In the genomic region with DNA sequence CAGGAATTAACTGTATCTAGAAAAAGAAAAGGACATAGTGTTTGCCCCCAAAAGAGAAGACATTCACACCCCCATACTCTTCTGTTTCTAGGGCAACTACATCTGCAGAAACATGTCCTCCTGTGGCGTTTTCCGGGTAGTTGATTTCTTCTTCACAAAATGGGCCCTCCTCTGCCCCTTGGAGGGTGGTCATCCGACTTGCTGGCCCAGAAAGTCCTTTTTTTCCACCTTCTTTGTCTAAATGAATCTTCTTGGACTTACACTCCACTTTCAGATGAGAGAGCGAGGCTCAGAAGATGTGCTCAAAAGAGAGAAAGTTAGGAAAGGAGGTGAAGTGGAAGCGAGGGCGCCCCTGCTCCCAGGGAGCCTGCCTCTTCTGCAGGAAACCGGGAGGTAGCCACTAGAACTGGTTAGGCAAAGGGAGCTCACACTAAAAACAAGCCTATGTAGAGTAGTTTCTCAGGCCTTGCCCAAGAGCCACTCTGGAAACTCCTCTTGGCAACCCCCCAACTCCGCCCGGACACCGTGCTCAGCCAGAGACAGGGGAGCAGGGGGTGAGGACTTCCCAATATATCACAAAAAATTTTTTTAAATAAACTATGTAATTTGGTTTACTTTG, we compare ENCODE assay signal across 19 cellular contexts. TPM values are rescaled to one million over a fixed set of nuclear protein-coding genes. Genes with fewer than 3 reads are reported as not detected.
A peak's percentile ranks its signal among the peaks of the same experiment; 100 is the strongest.
DNase-seq lines count a peak whose midpoint lies in the region; ATAC-seq and TF ChIP-seq lines count a peak whose summit lies in the region.
"Had no signal": no experiment of that assay in that cellular context is flagged by ENCODE, and none has a peak within 500 bp of the region (broad histone marks: within the 10 kb centered on the region; RNA-seq: fewer than 3 reads in every experiment).

No MANE protein-coding gene starts in this region.

- WGBS in ovary, 3 donors = 58 to 65% (median 61%) methylated on average over 10 of the region's 10 CpGs

- H3K4me1 Mint-ChIP-seq in activated naive CD8-positive, alpha-beta T cell treated with anti-CD3 and anti-CD28 coated beads, Interleukin-2, amount 10 ng/mL, durations not matched to agents 7 days and 5 days = peaks cover 16% of the 10 kb centered on the region
- H3K4me1 Mint-ChIP-seq in activated naive CD8-positive, alpha-beta T cell treated with anti-CD3 and anti-CD28 coated beads, Interleukin-2, amount 50 U/mL, for 24 hours = peaks cover 24% of the 10 kb centered on the region
- peaks cover 40% of the 10 kb centered on the region for H3K4me1 Mint-ChIP-seq in neural progenitor cell
- peaks cover 6 to 41% (median 22%) of the 10 kb centered on the region in 3 donors for H3K4me1 Mint-ChIP-seq in CD8-positive, alpha-beta memory T cell

- CTCF ChIA-PET in CD8-positive, alpha-beta memory T cell (lab: Charles Lee) = no interaction called here

- no peaks in the 10 kb centered on the region for H3K36me3 ChIP-seq in neural progenitor cell
- no peaks in the 10 kb centered on the region for H3K36me3 ChIP-seq in CD8-positive, alpha-beta memory T cell (ENCODE audit: insufficient read depth, low read length)
- no peaks in the 10 kb centered on the region for H3K36me3 ChIP-seq in ovary
- H3K36me3 ChIP-seq: MG63 had no signal

- H3K27me3 Mint-ChIP-seq in activated naive CD8-positive, alpha-beta T cell treated with anti-CD3 and anti-CD28 coated beads, Interleukin-2, amount 10 ng/mL, durations not matched to agents 7 days and 5 days = peaks cover 85% of the 10 kb centered on the region
- peaks cover 82% of the 10 kb centered on the region for H3K27me3 Mint-ChIP-seq in activated naive CD8-positive, alpha-beta T cell treated with anti-CD3 and anti-CD28 coated beads, Interleukin-2, amount 50 U/mL, for 24 hours
- H3K27me3 Mint-ChIP-seq in neural progenitor cell (ENCODE audit: insufficient read depth, low read depth) = peaks cover 81% of the 10 kb centered on the region
- peaks cover 33 to 73% of the 10 kb centered on the region in 2 donors for H3K27me3 Mint-ChIP-seq in CD8-positive, alpha-beta memory T cell

- no peak for TF ChIP-seq EP300 in ovary (IDR thresholded peaks at IDR 0.05)

- POLR2A ChIA-PET in activated naive CD8-positive, alpha-beta T cell treated with anti-CD3 and anti-CD28 coated beads, Interleukin-2, amount 10 ng/mL, durations not matched to agents 7 days and 5 days (lab: Charles Lee) = no interaction called here
- POLR2A ChIA-PET in CD8-positive, alpha-beta memory T cell (lab: Charles Lee) = no interaction called here

- peaks cover 75% of the 10 kb centered on the region for H3F3A ChIP-seq in neural progenitor cell (ENCODE audit: low read depth)

- ATAC-seq in activated naive CD8-positive, alpha-beta T cell treated with anti-CD3 and anti-CD28 coated beads, Interleukin-2, amount 10 ng/mL, durations not matched to agents 7 days and 5 days (ENCODE audit: low read depth) = no peak
- ATAC-seq in activated naive CD8-positive, alpha-beta T cell treated with anti-CD3 and anti-CD28 coated beads, Interleukin-2, amount 50 U/mL, for 24 hours = no peak
- no peak for ATAC-seq in HG03521 (IDR thresholded peaks at IDR 0.05; ENCODE audit: unreplicated experiment)
- ATAC-seq: GM12878, HepG2, PC-3 had no signal

- H3K27me3 ChIP-seq in neural progenitor cell (peaks cover 100% of the 10 kb centered on the region), ovary (no peaks in the 10 kb centered on the region)
- H3K27me3 ChIP-seq in CD8-positive, alpha-beta memory T cell (ENCODE audit: insufficient read depth, low read length, poor library complexity, severe bottlenecking) = peaks cover 21% of the 10 kb centered on the region

- H4K20me1 ChIP-seq in neural progenitor cell (ENCODE audit: low read depth) = peaks cover 81% of the 10 kb centered on the region

- no peak overlapping the region for H2AFZ ChIP-seq in neural progenitor cell (replicated peaks)

- H3K9me3 ChIP-seq in neural progenitor cell (ENCODE audit: low read depth) = no peaks in the 10 kb centered on the region
- H3K9me3 ChIP-seq in CD8-positive, alpha-beta memory T cell (ENCODE audit: low read length) = no peaks in the 10 kb centered on the region
- peaks cover 0 to 9% of the 10 kb centered on the region in 2 donors for H3K9me3 ChIP-seq in ovary
- H3K9me3 ChIP-seq: Caco-2, MG63 had no signal

- H3K36me3 Mint-ChIP-seq in activated naive CD8-positive, alpha-beta T cell treated with anti-CD3 and anti-CD28 coated beads, Interleukin-2, amount 10 ng/mL, durations not matched to agents 7 days and 5 days = peaks cover 1% of the 10 kb centered on the region
- H3K36me3 Mint-ChIP-seq in activated naive CD8-positive, alpha-beta T cell treated with anti-CD3 and anti-CD28 coated beads, Interleukin-2, amount 50 U/mL, for 24 hours (ENCODE audit: low read depth) = no peaks in the 10 kb centered on the region
- no peaks in the 10 kb centered on the region for H3K36me3 Mint-ChIP-seq in neural progenitor cell
- H3K36me3 Mint-ChIP-seq in CD8-positive, alpha-beta memory T cell = no peaks in the 10 kb centered on the region

- H3K4me3 ChIP-seq in neural progenitor cell (peak overlapping the region; percentile 42), ovary (no peak overlapping the region)
- H3K4me3 ChIP-seq in CD8-positive, alpha-beta memory T cell (ENCODE audit: low read length) = no peak overlapping the region
- H3K4me3 ChIP-seq: MG63 had no signal

- intact Hi-C loops in ovary (cut with DNase I) = no loop called here

- H3K4me2 ChIP-seq in neural progenitor cell = peak overlapping the region; percentile 99

- TF ChIP-seq CTCF in neural progenitor cell (IDR thresholded peaks at IDR 0.05) = no peak
- no peak for TF ChIP-seq CTCF in ovary (IDR thresholded peaks at IDR 0.05)

- no peak for DNase-seq in activated naive CD8-positive, alpha-beta T cell treated with anti-CD3 and anti-CD28 coated beads, Interleukin-2, amount 10 ng/mL, durations not matched to agents 7 days and 5 days
- DNase-seq in activated naive CD8-positive, alpha-beta T cell treated with anti-CD3 and anti-CD28 coated beads, Interleukin-2, amount 50 U/mL, for 24 hours = no peak
- DNase-seq in ecto neural progenitor cell (ENCODE audit: low spot score) = peak; percentile 45
- peak; percentile 43 for DNase-seq in neural progenitor cell (ENCODE audit: low spot score)
- no peak for DNase-seq in erythroblast (lab: John Stamatoyannopoulos, UW)
- DNase-seq in CD8-positive, alpha-beta memory T cell = no peak
- no peak for DNase-seq in ovary
- DNase-seq: DMS53, HFFc6, MG63, NCI-H1092 treated with DMSO at 0.1 percent for 48 hours, NCI-H1694 treated with DMSO at 0.1 percent for 48 hours, NCI-H446, PC-3 had no signal

- TF ChIP-seq POLR2A in erythroblast (IDR thresholded peaks at IDR 0.05; ENCODE audit: low read length) = no peak
- no peak for TF ChIP-seq POLR2A in ovary (IDR thresholded peaks at IDR 0.05)

- peak overlapping the region; percentile 39 for H3K4me3 Mint-ChIP-seq in activated naive CD8-positive, alpha-beta T cell treated with anti-CD3 and anti-CD28 coated beads, Interleukin-2, amount 10 ng/mL, durations not matched to agents 7 days and 5 days
- H3K4me3 Mint-ChIP-seq in activated naive CD8-positive, alpha-beta T cell treated with anti-CD3 and anti-CD28 coated beads, Interleukin-2, amount 50 U/mL, for 24 hours = no peak overlapping the region
- H3K4me3 Mint-ChIP-seq in neural progenitor cell = peak overlapping the region; percentile 59
- H3K4me3 Mint-ChIP-seq in CD8-positive, alpha-beta memory T cell = no peak overlapping the region
- H3K4me3 Mint-ChIP-seq: HFFc6 had no signal

- H3K9ac ChIP-seq in neural progenitor cell = no peak overlapping the region

- peaks cover 74% of the 10 kb centered on the region for H3K4me1 ChIP-seq in neural progenitor cell
- H3K4me1 ChIP-seq in CD8-positive, alpha-beta memory T cell (ENCODE audit: insufficient read depth, low read length) = no peaks in the 10 kb centered on the region
- H3K4me1 ChIP-seq in ovary (ENCODE audit: insufficient read depth) = peaks cover 2% of the 10 kb centered on the region

- no peaks in the 10 kb centered on the region for H3K9me3 Mint-ChIP-seq in activated naive CD8-positive, alpha-beta T cell treated with anti-CD3 and anti-CD28 coated beads, Interleukin-2, amount 10 ng/mL, durations not matched to agents 7 days and 5 days
- H3K9me3 Mint-ChIP-seq in activated naive CD8-positive, alpha-beta T cell treated with anti-CD3 and anti-CD28 coated beads, Interleukin-2, amount 50 U/mL, for 24 hours = no peaks in the 10 kb centered on the region
- H3K9me3 Mint-ChIP-seq in neural progenitor cell = peaks cover 8% of the 10 kb centered on the region
- H3K9me3 Mint-ChIP-seq in CD8-positive, alpha-beta memory T cell = no peaks in the 10 kb centered on the region
- H3K9me3 Mint-ChIP-seq: HFFc6 had no signal

- peaks cover 99% of the 10 kb centered on the region for H3K79me2 ChIP-seq in neural progenitor cell (ENCODE audit: low read depth)

- no peak overlapping the region for H3K27ac Mint-ChIP-seq in activated naive CD8-positive, alpha-beta T cell treated with anti-CD3 and anti-CD28 coated beads, Interleukin-2, amount 10 ng/mL, durations not matched to agents 7 days and 5 days
- H3K27ac Mint-ChIP-seq in activated naive CD8-positive, alpha-beta T cell treated with anti-CD3 and anti-CD28 coated beads, Interleukin-2, amount 50 U/mL, for 24 hours = no peak overlapping the region
- no peak overlapping the region for H3K27ac Mint-ChIP-seq in neural progenitor cell
- H3K27ac Mint-ChIP-seq in CD8-positive, alpha-beta memory T cell = no peak overlapping the region
- H3K27ac Mint-ChIP-seq: HFFc6 had no signal

- H3K27ac ChIP-seq in neural progenitor cell = no peak overlapping the region
- no peak overlapping the region for H3K27ac ChIP-seq in CD8-positive, alpha-beta memory T cell (ENCODE audit: low read depth, low read length)
- H3K27ac ChIP-seq in ovary = no peak overlapping the region
- H3K27ac ChIP-seq: C4-2B had no signal

RNA-seq across cellular contexts. Expression of gene SIX3, which starts 10.2 kb away (rescaled TPM):
- not detected for total RNA-seq in activated naive CD8-positive, alpha-beta T cell treated with anti-CD3 and anti-CD28 coated beads, Interleukin-2, amount 10 ng/mL, durations not matched to agents 7 days and 5 days
- 14.5 and 28.8 TPM in 2 replicates for total RNA-seq in neural progenitor cell (ENCODE audit: low replicate concordance)
- total RNA-seq in CD8-positive, alpha-beta memory T cell = not detected
- polyA plus RNA-seq in CD8-positive, alpha-beta memory T cell = not detected
- total RNA-seq in ovary = not detected
- polyA plus RNA-seq in ovary = not detected
- total RNA-seq: Caco-2, HepG2, HFFc6 had no signal
- polyA plus RNA-seq: HepG2 had no signal

Comparison
In these comparisons a context has a peak if more than half of its experiments do, and no peak if none do; other contexts are left out.
1. H3K4me3 Mint-ChIP-seq: peak in activated naive CD8-positive, alpha-beta T cell treated with anti-CD3 and anti-CD28 coated beads, Interleukin-2, amount 10 ng/mL, durations not matched to agents 7 days and 5 days (single experiment) and neural progenitor cell (single experiment); none in activated naive CD8-positive, alpha-beta T cell treated with anti-CD3 and anti-CD28 coated beads, Interleukin-2, amount 50 U/mL, for 24 hours (single experiment) and CD8-positive, alpha-beta memory T cell (0 of 7).
2. DNase-seq: peak in ecto neural progenitor cell (single experiment) and neural progenitor cell (single experiment); none in activated naive CD8-positive, alpha-beta T cell treated with anti-CD3 and anti-CD28 coated beads, Interleukin-2, amount 10 ng/mL, durations not matched to agents 7 days and 5 days (single experiment), activated naive CD8-positive, alpha-beta T cell treated with anti-CD3 and anti-CD28 coated beads, Interleukin-2, amount 50 U/mL, for 24 hours (single experiment), erythroblast (0 of 2), CD8-positive, alpha-beta memory T cell (0 of 5) and ovary (0 of 5).
3. RNA of gene SIX3, which starts 10.2 kb away (total RNA-seq): 14.5 to 28.8 TPM in neural progenitor cell; not detected in CD8-positive, alpha-beta memory T cell, not detected in activated naive CD8-positive, alpha-beta T cell treated with anti-CD3 and anti-CD28 coated beads, Interleukin-2, amount 10 ng/mL, durations not matched to agents 7 days and 5 days and not detected in ovary; every median in the first group is over 10 times any median in the second.